Comparison of ENCODE assay signal across 1 cellular context in the genomic region with DNA sequence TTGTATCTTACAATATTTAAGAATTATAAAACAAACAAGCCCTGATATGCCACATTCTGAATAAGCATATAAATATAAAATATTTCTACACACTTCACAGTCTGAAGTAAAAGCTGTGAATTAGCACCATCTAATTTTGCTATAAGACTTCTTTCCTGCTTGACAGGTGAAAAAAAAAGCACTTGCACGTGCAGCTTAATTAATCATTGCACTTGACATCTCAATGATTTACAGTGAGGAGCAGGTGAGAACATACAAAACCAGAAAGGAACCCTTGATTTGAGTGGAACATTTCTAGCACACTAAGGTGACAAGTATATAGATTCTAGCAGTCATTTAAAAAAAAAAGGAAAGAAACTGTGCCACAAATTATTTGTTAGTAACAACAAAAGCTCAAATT.
TF ChIP-seq lines count a peak whose summit lies in the region.

No MANE protein-coding gene starts in this region.

TF ChIP-seq in K562, 482 proteins besides CTCF, POLR2A, EP300 and RAD21:
- TF ChIP-seq, protein P1, sequence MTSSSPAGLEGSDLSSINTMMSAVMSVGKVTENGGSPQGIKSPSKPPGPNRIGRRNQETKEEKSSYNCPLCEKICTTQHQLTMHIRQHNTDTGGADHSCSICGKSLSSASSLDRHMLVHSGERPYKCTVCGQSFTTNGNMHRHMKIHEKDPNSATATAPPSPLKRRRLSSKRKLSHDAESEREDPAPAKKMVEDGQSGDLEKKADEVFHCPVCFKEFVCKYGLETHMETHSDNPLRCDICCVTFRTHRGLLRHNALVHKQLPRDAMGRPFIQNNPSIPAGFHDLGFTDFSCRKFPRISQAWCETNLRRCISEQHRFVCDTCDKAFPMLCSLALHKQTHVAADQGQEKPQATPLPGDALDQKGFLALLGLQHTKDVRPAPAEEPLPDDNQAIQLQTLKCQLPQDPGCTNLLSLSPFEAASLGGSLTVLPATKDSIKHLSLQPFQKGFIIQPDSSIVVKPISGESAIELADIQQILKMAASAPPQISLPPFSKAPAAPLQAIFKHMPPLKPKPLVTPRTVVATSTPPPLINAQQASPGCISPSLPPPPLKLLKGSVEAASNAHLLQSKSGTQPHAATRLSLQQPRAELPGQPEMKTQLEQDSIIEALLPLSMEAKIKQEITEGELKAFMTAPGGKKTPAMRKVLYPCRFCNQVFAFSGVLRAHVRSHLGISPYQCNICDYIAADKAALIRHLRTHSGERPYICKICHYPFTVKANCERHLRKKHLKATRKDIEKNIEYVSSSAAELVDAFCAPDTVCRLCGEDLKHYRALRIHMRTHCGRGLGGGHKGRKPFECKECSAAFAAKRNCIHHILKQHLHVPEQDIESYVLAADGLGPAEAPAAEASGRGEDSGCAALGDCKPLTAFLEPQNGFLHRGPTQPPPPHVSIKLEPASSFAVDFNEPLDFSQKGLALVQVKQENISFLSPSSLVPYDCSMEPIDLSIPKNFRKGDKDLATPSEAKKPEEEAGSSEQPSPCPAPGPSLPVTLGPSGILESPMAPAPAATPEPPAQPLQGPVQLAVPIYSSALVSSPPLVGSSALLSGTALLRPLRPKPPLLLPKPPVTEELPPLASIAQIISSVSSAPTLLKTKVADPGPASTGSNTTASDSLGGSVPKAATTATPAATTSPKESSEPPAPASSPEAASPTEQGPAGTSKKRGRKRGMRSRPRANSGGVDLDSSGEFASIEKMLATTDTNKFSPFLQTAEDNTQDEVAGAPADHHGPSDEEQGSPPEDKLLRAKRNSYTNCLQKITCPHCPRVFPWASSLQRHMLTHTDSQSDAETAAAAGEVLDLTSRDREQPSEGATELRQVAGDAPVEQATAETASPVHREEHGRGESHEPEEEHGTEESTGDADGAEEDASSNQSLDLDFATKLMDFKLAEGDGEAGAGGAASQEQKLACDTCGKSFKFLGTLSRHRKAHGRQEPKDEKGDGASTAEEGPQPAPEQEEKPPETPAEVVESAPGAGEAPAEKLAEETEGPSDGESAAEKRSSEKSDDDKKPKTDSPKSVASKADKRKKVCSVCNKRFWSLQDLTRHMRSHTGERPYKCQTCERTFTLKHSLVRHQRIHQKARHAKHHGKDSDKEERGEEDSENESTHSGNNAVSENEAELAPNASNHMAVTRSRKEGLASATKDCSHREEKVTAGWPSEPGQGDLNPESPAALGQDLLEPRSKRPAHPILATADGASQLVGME (CRISPR knock-in tag; IDR thresholded peaks at IDR 0.05): no peak
- TF ChIP-seq, protein P2, sequence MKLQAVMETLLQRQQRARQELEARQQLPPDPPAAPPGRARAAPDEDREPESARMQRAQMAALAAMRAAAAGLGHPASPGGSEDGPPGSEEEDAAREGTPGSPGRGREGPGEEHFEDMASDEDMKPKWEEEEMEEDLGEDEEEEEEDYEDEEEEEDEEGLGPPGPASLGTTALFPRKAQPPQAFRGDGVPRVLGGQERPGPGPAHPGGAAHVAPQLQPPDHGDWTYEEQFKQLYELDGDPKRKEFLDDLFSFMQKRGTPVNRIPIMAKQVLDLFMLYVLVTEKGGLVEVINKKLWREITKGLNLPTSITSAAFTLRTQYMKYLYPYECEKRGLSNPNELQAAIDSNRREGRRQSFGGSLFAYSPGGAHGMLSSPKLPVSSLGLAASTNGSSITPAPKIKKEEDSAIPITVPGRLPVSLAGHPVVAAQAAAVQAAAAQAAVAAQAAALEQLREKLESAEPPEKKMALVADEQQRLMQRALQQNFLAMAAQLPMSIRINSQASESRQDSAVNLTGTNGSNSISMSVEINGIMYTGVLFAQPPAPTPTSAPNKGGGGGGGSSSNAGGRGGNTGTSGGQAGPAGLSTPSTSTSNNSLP (IDR thresholded peaks at IDR 0.05; ENCODE audit: borderline replicate concordance, low read depth, low read length): no peak
- TF ChIP-seq, protein P3, sequence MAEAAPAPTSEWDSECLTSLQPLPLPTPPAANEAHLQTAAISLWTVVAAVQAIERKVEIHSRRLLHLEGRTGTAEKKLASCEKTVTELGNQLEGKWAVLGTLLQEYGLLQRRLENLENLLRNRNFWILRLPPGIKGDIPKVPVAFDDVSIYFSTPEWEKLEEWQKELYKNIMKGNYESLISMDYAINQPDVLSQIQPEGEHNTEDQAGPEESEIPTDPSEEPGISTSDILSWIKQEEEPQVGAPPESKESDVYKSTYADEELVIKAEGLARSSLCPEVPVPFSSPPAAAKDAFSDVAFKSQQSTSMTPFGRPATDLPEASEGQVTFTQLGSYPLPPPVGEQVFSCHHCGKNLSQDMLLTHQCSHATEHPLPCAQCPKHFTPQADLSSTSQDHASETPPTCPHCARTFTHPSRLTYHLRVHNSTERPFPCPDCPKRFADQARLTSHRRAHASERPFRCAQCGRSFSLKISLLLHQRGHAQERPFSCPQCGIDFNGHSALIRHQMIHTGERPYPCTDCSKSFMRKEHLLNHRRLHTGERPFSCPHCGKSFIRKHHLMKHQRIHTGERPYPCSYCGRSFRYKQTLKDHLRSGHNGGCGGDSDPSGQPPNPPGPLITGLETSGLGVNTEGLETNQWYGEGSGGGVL (CRISPR knock-in tag; IDR thresholded peaks at IDR 0.05): no peak
- TF ChIP-seq CBX3 (IDR thresholded peaks at IDR 0.05; ENCODE audit: borderline replicate concordance in 1 of 2, low read length in 2 of 2) (no peak), ZNF668 (CRISPR knock-in tag; IDR thresholded peaks at IDR 0.05) (no peak), HDAC2 (IDR thresholded peaks at IDR 0.05) (no peak), FOXA3 (CRISPR knock-in tag; conservative IDR thresholded peaks at IDR 0.05 in 1 of 2, IDR thresholded peaks at IDR 0.05 in 1 of 2) (no peak), TAF7 (tag; IDR thresholded peaks at IDR 0.05) (no peak), HDAC6 (IDR thresholded peaks at IDR 0.05; ENCODE audit: low read depth, low read length) (no peak), POLR2AphosphoS2 (IDR thresholded peaks at IDR 0.05; ENCODE audit: low read length) (no peak), BHLHE40 (IDR thresholded peaks at IDR 0.05; ENCODE audit: low read length) (0 out of 2 replicates have a peak, but pooled peaks have one; percentile 27), BCOR (IDR thresholded peaks at IDR 0.05) (no peak), MEIS2 (IDR thresholded peaks at IDR 0.05; ENCODE audit: partially characterized antibody) (peak; percentile 66), KAT7 (CRISPR knock-in tag; IDR thresholded peaks at IDR 0.05; ENCODE audit: borderline replicate concordance) (no peak), SMARCB1 (IDR thresholded peaks at IDR 0.05; ENCODE audit: insufficient read length, low read depth) (no peak)
- TF ChIP-seq, protein P4, sequence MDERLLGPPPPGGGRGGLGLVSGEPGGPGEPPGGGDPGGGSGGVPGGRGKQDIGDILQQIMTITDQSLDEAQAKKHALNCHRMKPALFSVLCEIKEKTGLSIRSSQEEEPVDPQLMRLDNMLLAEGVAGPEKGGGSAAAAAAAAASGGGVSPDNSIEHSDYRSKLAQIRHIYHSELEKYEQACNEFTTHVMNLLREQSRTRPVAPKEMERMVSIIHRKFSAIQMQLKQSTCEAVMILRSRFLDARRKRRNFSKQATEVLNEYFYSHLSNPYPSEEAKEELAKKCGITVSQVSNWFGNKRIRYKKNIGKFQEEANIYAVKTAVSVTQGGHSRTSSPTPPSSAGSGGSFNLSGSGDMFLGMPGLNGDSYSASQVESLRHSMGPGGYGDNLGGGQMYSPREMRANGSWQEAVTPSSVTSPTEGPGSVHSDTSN (CRISPR knock-in tag; IDR thresholded peaks at IDR 0.05; ENCODE audit: low read depth): no peak
- TF ChIP-seq, protein P4 (tag; conservative IDR thresholded peaks at IDR 0.05; ENCODE audit: low read depth): peak; percentile 57; the same call in 1 of the 2 replicates
- TF ChIP-seq, protein P5, sequence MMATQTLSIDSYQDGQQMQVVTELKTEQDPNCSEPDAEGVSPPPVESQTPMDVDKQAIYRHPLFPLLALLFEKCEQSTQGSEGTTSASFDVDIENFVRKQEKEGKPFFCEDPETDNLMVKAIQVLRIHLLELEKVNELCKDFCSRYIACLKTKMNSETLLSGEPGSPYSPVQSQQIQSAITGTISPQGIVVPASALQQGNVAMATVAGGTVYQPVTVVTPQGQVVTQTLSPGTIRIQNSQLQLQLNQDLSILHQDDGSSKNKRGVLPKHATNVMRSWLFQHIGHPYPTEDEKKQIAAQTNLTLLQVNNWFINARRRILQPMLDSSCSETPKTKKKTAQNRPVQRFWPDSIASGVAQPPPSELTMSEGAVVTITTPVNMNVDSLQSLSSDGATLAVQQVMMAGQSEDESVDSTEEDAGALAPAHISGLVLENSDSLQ (IDR thresholded peaks at IDR 0.05): peak; percentile 43
- TF ChIP-seq, protein P6, sequence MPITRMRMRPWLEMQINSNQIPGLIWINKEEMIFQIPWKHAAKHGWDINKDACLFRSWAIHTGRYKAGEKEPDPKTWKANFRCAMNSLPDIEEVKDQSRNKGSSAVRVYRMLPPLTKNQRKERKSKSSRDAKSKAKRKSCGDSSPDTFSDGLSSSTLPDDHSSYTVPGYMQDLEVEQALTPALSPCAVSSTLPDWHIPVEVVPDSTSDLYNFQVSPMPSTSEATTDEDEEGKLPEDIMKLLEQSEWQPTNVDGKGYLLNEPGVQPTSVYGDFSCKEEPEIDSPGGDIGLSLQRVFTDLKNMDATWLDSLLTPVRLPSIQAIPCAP (CRISPR knock-in tag; IDR thresholded peaks at IDR 0.05; ENCODE audit: borderline replicate concordance): no peak
- TF ChIP-seq, protein P7, sequence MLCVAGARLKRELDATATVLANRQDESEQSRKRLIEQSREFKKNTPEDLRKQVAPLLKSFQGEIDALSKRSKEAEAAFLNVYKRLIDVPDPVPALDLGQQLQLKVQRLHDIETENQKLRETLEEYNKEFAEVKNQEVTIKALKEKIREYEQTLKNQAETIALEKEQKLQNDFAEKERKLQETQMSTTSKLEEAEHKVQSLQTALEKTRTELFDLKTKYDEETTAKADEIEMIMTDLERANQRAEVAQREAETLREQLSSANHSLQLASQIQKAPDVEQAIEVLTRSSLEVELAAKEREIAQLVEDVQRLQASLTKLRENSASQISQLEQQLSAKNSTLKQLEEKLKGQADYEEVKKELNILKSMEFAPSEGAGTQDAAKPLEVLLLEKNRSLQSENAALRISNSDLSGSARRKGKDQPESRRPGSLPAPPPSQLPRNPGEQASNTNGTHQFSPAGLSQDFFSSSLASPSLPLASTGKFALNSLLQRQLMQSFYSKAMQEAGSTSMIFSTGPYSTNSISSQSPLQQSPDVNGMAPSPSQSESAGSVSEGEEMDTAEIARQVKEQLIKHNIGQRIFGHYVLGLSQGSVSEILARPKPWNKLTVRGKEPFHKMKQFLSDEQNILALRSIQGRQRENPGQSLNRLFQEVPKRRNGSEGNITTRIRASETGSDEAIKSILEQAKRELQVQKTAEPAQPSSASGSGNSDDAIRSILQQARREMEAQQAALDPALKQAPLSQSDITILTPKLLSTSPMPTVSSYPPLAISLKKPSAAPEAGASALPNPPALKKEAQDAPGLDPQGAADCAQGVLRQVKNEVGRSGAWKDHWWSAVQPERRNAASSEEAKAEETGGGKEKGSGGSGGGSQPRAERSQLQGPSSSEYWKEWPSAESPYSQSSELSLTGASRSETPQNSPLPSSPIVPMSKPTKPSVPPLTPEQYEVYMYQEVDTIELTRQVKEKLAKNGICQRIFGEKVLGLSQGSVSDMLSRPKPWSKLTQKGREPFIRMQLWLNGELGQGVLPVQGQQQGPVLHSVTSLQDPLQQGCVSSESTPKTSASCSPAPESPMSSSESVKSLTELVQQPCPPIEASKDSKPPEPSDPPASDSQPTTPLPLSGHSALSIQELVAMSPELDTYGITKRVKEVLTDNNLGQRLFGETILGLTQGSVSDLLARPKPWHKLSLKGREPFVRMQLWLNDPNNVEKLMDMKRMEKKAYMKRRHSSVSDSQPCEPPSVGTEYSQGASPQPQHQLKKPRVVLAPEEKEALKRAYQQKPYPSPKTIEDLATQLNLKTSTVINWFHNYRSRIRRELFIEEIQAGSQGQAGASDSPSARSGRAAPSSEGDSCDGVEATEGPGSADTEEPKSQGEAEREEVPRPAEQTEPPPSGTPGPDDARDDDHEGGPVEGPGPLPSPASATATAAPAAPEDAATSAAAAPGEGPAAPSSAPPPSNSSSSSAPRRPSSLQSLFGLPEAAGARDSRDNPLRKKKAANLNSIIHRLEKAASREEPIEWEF (CRISPR knock-in tag; IDR thresholded peaks at IDR 0.05): no peak
- TF ChIP-seq, protein P8, sequence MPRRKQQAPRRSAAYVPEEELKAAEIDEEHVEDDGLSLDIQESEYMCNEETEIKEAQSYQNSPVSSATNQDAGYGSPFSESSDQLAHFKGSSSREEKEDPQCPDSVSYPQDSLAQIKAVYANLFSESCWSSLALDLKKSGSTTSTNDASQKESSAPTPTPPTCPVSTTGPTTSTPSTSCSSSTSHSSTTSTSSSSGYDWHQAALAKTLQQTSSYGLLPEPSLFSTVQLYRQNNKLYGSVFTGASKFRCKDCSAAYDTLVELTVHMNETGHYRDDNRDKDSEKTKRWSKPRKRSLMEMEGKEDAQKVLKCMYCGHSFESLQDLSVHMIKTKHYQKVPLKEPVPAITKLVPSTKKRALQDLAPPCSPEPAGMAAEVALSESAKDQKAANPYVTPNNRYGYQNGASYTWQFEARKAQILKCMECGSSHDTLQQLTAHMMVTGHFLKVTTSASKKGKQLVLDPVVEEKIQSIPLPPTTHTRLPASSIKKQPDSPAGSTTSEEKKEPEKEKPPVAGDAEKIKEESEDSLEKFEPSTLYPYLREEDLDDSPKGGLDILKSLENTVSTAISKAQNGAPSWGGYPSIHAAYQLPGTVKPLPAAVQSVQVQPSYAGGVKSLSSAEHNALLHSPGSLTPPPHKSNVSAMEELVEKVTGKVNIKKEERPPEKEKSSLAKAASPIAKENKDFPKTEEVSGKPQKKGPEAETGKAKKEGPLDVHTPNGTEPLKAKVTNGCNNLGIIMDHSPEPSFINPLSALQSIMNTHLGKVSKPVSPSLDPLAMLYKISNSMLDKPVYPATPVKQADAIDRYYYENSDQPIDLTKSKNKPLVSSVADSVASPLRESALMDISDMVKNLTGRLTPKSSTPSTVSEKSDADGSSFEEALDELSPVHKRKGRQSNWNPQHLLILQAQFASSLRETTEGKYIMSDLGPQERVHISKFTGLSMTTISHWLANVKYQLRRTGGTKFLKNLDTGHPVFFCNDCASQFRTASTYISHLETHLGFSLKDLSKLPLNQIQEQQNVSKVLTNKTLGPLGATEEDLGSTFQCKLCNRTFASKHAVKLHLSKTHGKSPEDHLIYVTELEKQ (CRISPR knock-in tag; IDR thresholded peaks at IDR 0.05): no peak
